Comparison of ENCODE assay signal across 14 cellular contexts in genomic region chr14:90519262-90519920, GRCh38.
DNase-seq lines count a peak whose midpoint lies in the region; ATAC-seq and TF ChIP-seq lines count a peak whose summit lies in the region.
"Had no signal": no experiment of that assay in that cellular context is flagged by ENCODE, and none has a peak within 500 bp of the region (broad histone marks: within the 10 kb centered on the region; RNA-seq: fewer than 3 reads in every experiment).

No MANE protein-coding gene starts in this region.

- peaks cover 34% of the 10 kb centered on the region for H3K4me1 Mint-ChIP-seq in chondrocyte (ENCODE audit: low read depth)
- H3K4me1 Mint-ChIP-seq: CD14-positive monocyte had no signal

- POLR2A ChIA-PET in HEK293 (lab: Yijun Ruan, JAX): no interaction called here

- TF ChIP-seq CTCF in HEK293 (tag by site-specific recombination; IDR thresholded peaks at IDR 0.05) (no peak), chondrocyte (IDR thresholded peaks at IDR 0.05) (peak; percentile 9), mucosa of descending colon (IDR thresholded peaks at IDR 0.05) (no peak)

- H3K36me3 ChIP-seq in HEK293 (ENCODE audit: control insufficient read depth in 2 of 2, insufficient read depth in 1 of 2, low read length in 2 of 2): no peaks in the 10 kb centered on the region
- no peaks in the 10 kb centered on the region for H3K36me3 ChIP-seq in rectal smooth muscle tissue (ENCODE audit: control insufficient read depth, insufficient read depth, low read length)
- no peaks in the 10 kb centered on the region for H3K36me3 ChIP-seq in mucosa of descending colon (ENCODE audit: low read depth)

- H3K9ac ChIP-seq in rectal smooth muscle tissue (ENCODE audit: low read length): no peak overlapping the region

- CTCF ChIA-PET in HEK293 (lab: Yijun Ruan, JAX): interaction anchor here (0.6 to 0.8 kb wide), 3 partner anchors 12 to 258 kb away, joined by 3 to 5 read pairs (median 3); no protein-coding TSS in a partner anchor

- H3K27me3 Mint-ChIP-seq in chondrocyte (ENCODE audit: low read depth): no peaks in the 10 kb centered on the region
- H3K27me3 Mint-ChIP-seq: activated T-cell treated with anti-CD3 and anti-CD28 coated beads, Interleukin-2, amount 50 U/mL, for 24 hours had no signal

- H3K36me3 Mint-ChIP-seq in chondrocyte (ENCODE audit: low read depth): no peaks in the 10 kb centered on the region
- H3K36me3 Mint-ChIP-seq: CD14-positive monocyte had no signal

- no peaks in the 10 kb centered on the region for H3K9me3 Mint-ChIP-seq in chondrocyte (ENCODE audit: low read depth)
- H3K9me3 Mint-ChIP-seq: activated T-cell treated with anti-CD3 and anti-CD28 coated beads, Interleukin-2, amount 50 U/mL, for 24 hours; CD14-positive monocyte; nephron had no signal

- H3K9me3 ChIP-seq in HEK293 (ENCODE audit: control insufficient read depth, insufficient read depth, low read depth, low read length) (no peaks in the 10 kb centered on the region), mucosa of descending colon (no peaks in the 10 kb centered on the region)

- H3K27ac Mint-ChIP-seq in chondrocyte (ENCODE audit: unreplicated experiment): no peak overlapping the region
- H3K27ac Mint-ChIP-seq: activated T-cell treated with anti-CD3 and anti-CD28 coated beads, Interleukin-2, amount 50 U/mL, for 24 hours; CD14-positive monocyte had no signal

- intact Hi-C loops in Right ventricle myocardium superior (cut with DNase I): loop anchor here (5.0 kb wide), 1 partner anchor 122 kb away; the partner anchor contains the start of gene CALM1
- intact Hi-C loops in mucosa of descending colon (cut with DNase I, micrococcal nuclease): loop anchor here (10.0 kb wide), 1 partner anchor 115 kb away; no protein-coding TSS in a partner anchor

- H3K27ac ChIP-seq in HEK293 (ENCODE audit: extremely low read depth, low read depth, low read length) (no peak overlapping the region), rectal smooth muscle tissue (ENCODE audit: low read depth, low read length) (peak overlapping the region; percentile 86)

- H3K27me3 ChIP-seq in rectal smooth muscle tissue (ENCODE audit: control insufficient read depth, insufficient read depth, low read length): no peaks in the 10 kb centered on the region

- ATAC-seq in Right ventricle myocardium superior (ENCODE audit: poor library complexity): no peak
- no peak for ATAC-seq in mucosa of descending colon
- ATAC-seq: left cardiac atrium, Right ventricle myocardium inferior had no signal

- H3K4me3 ChIP-seq in HEK293 (ENCODE audit: low read depth, low read length) (no peak overlapping the region), rectal smooth muscle tissue (ENCODE audit: low read length) (no peak overlapping the region), mucosa of descending colon (no peak overlapping the region)

- DNase-seq in NCI-H2171 (lab: John Stamatoyannopoulos, UW) (peak; percentile 19), chondrocyte (ENCODE audit: low spot score) (no peak), Right ventricle myocardium superior (no peak), kidney glomerular epithelial cell (lab: John Stamatoyannopoulos, UW) (no peak), mucosa of descending colon (no peak)
- DNase-seq: left cardiac atrium, NCI-H1105 treated with DMSO at 0.1 percent for 48 hours, NCI-H2081 had no signal

- no peaks in the 10 kb centered on the region for H3K4me1 ChIP-seq in HEK293 (ENCODE audit: control insufficient read depth, insufficient read depth, low read length)
- peaks cover 48% of the 10 kb centered on the region for H3K4me1 ChIP-seq in rectal smooth muscle tissue (ENCODE audit: control insufficient read depth, insufficient read depth, low read length)
- peaks cover 35% of the 10 kb centered on the region for H3K4me1 ChIP-seq in mucosa of descending colon (ENCODE audit: low read depth)

- H3K4me3 Mint-ChIP-seq in chondrocyte (ENCODE audit: unreplicated experiment): no peak overlapping the region
- H3K4me3 Mint-ChIP-seq: activated T-cell treated with anti-CD3 and anti-CD28 coated beads, Interleukin-2, amount 50 U/mL, for 24 hours; CD14-positive monocyte had no signal

TF ChIP-seq in HEK293, 187 proteins besides CTCF, POLR2A, EP300 and RAD21:
- TF ChIP-seq ZNF114 (tag by site-specific recombination; IDR thresholded peaks at IDR 0.05) (no peak), PRDM1 (tag by site-specific recombination; IDR thresholded peaks at IDR 0.05) (peak; percentile 76), GLI2 (tag by site-specific recombination; IDR thresholded peaks at IDR 0.05; ENCODE audit: borderline replicate concordance, low read depth) (no peak), ZNF623 (tag by site-specific recombination; IDR thresholded peaks at IDR 0.05) (no peak)
- TF ChIP-seq, protein P1, sequence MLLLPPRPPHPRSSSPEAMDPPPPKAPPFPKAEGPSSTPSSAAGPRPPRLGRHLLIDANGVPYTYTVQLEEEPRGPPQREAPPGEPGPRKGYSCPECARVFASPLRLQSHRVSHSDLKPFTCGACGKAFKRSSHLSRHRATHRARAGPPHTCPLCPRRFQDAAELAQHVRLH (tag by site-specific recombination; IDR thresholded peaks at IDR 0.05): 0 out of 2 replicates have a peak, but pooled peaks have one; percentile 41
